In genomic region chr4:110623710-110624015, GRCh38 we compare ENCODE assay signal across 1 cellular context.
TF ChIP-seq lines count a peak whose summit lies in the region.

No MANE protein-coding gene starts in this region.

TF ChIP-seq in H1, 55 proteins besides CTCF, POLR2A, EP300 and RAD21:
- TF ChIP-seq EZH2 (IDR thresholded peaks at IDR 0.05; ENCODE audit: low read depth, low read length, severe bottlenecking) (peak; percentile 14), BACH1 (IDR thresholded peaks at IDR 0.05; ENCODE audit: low read length) (no peak)
